ENCODE assay signal across 24 cellular contexts in genomic region chr12:15751741-15752140, GRCh38.
"Had no signal": no experiment of that assay in that cellular context is flagged by ENCODE, and none has a peak within 500 bp of the region (broad histone marks: within the 10 kb centered on the region; RNA-seq: fewer than 3 reads in every experiment).

No MANE protein-coding gene starts in this region.

- H3K4me3 ChIP-seq: adrenal gland, esophagus squamous epithelium, hepatocyte, right atrium auricular region, skin epidermis, thoracic aorta, upper lobe of left lung had no signal

- DNase-seq: activated CD4-positive, alpha-beta T cell treated with anti-CD3 and anti-CD28 coated beads for 36 hours; activated CD4-positive, alpha-beta T cell treated with anti-CD3 and anti-CD28 coated beads, Interleukin-2, amount 50 U/mL, for 48 hours; activated gamma-delta T cell; adrenal gland; cerebellar nuclear complex; effector memory CD4-positive, alpha-beta T cell; esophagus squamous epithelium; foreskin keratinocyte; midbrain; nephron progenitor cell; nucleus accumbens; stimulated activated CD4-positive, alpha-beta T cell treated with anti-CD3 and anti-CD28 coated beads, Interleukin-4, amount 100 ng/mL, for 24 hours; T-helper 2 cell; upper lobe of left lung had no signal

- H3K27ac Mint-ChIP-seq: activated CD4-positive, alpha-beta T cell treated with anti-CD3 and anti-CD28 coated beads for 36 hours; activated naive CD4-positive, alpha-beta T cell treated with anti-CD3 and anti-CD28 coated beads, Interleukin-2, amount 50 U/mL, for 72 hours; dendritic cell treated with granulocyte-macrophage colony-stimulating factor and Interleukin-4, amounts not matched to agents 40 ng/mL and 50 ng/mL, for 4 days; nephron progenitor cell; progenitor cell of endocrine pancreas; stimulated activated memory B cell treated with anti-CD40 and anti-IgM and Interleukin-4, amounts not matched to agents 10 μg/mL and 1 μg/mL and 100 μg/mL, for 72 hours had no signal

- H3K27ac ChIP-seq: adrenal gland, esophagus squamous epithelium, foreskin keratinocyte, hepatocyte, right atrium auricular region, skin epidermis, upper lobe of left lung, VCaP had no signal

- H3K4me2 ChIP-seq: hepatocyte had no signal

- H3K9me3 ChIP-seq: adrenal gland, esophagus squamous epithelium, right atrium auricular region, thoracic aorta, upper lobe of left lung had no signal

- H3K4me3 Mint-ChIP-seq: activated CD4-positive, alpha-beta T cell treated with anti-CD3 and anti-CD28 coated beads for 36 hours; dendritic cell treated with granulocyte-macrophage colony-stimulating factor and Interleukin-4, amounts not matched to agents 40 ng/mL and 50 ng/mL, for 4 days; nephron progenitor cell; stimulated activated memory B cell treated with anti-CD40 and anti-IgM and Interleukin-4, amounts not matched to agents 10 μg/mL and 1 μg/mL and 100 μg/mL, for 72 hours had no signal

- H3K27me3 ChIP-seq: adrenal gland, esophagus squamous epithelium, foreskin keratinocyte, hepatocyte, right atrium auricular region, upper lobe of left lung had no signal

- ATAC-seq: activated CD4-positive, alpha-beta T cell treated with anti-CD3 and anti-CD28 coated beads for 36 hours; activated naive CD4-positive, alpha-beta T cell treated with anti-CD3 and anti-CD28 coated beads, Interleukin-2, amount 50 U/mL, for 72 hours; foreskin keratinocyte; left lobe of liver had no signal

- H3K27me3 Mint-ChIP-seq: progenitor cell of endocrine pancreas had no signal

- H2AFZ ChIP-seq: hepatocyte had no signal

- H3K36me3 Mint-ChIP-seq: activated naive CD4-positive, alpha-beta T cell treated with anti-CD3 and anti-CD28 coated beads, Interleukin-2, amount 50 U/mL, for 72 hours; stimulated activated memory B cell treated with anti-CD40 and anti-IgM and Interleukin-4, amounts not matched to agents 10 μg/mL and 1 μg/mL and 100 μg/mL, for 72 hours had no signal

- H3K9me3 Mint-ChIP-seq: activated naive CD4-positive, alpha-beta T cell treated with anti-CD3 and anti-CD28 coated beads, Interleukin-2, amount 50 U/mL, for 72 hours; dendritic cell treated with granulocyte-macrophage colony-stimulating factor and Interleukin-4, amounts not matched to agents 40 ng/mL and 50 ng/mL, for 4 days; nephron progenitor cell; stimulated activated memory B cell treated with anti-CD40 and anti-IgM and Interleukin-4, amounts not matched to agents 10 μg/mL and 1 μg/mL and 100 μg/mL, for 72 hours had no signal

- H3K36me3 ChIP-seq: adrenal gland, esophagus squamous epithelium, right atrium auricular region, thoracic aorta, upper lobe of left lung had no signal

- H3K4me1 ChIP-seq: adrenal gland, foreskin keratinocyte had no signal

- H3K4me1 Mint-ChIP-seq: activated CD4-positive, alpha-beta T cell treated with anti-CD3 and anti-CD28 coated beads for 36 hours; nephron progenitor cell; stimulated activated memory B cell treated with anti-CD40 and anti-IgM and Interleukin-4, amounts not matched to agents 10 μg/mL and 1 μg/mL and 100 μg/mL, for 72 hours had no signal
